In genomic region chr4:70895405-70895804, GRCh38 we compare ENCODE assay signal across 9 cellular contexts. TPM values are rescaled to one million over a fixed set of nuclear protein-coding genes. Genes with fewer than 3 reads are reported as not detected.
DNase-seq lines count a peak whose midpoint lies in the region; ATAC-seq and TF ChIP-seq lines count a peak whose summit lies in the region.
"Had no signal": no experiment of that assay in that cellular context is flagged by ENCODE, and none has a peak within 500 bp of the region (broad histone marks: within the 10 kb centered on the region; RNA-seq: fewer than 3 reads in every experiment).

No MANE protein-coding gene starts in this region.

- TF ChIP-seq CTCF in SK-N-SH (IDR thresholded peaks at IDR 0.05), result no peak
- no peak for TF ChIP-seq CTCF in upper lobe of right lung (IDR thresholded peaks at IDR 0.05)
- TF ChIP-seq CTCF in tibial artery (IDR thresholded peaks at IDR 0.05), result no peak

- H4K20me1 ChIP-seq in SK-N-SH (ENCODE audit: insufficient read depth), result no peaks in the 10 kb centered on the region

- peak; percentile 58 for ATAC-seq in SK-N-SH treated with all-trans-retinoic acid at 6 μM for 48 hours
- ATAC-seq in upper lobe of right lung, result peak; percentile 54

- H3K79me2 ChIP-seq in SK-N-SH (ENCODE audit: insufficient read depth), result no peaks in the 10 kb centered on the region

- CTCF ChIA-PET in SK-N-SH (lab: Yijun Ruan, JAX), result no interaction called here

- H3K9ac ChIP-seq in SK-N-SH, result no peak overlapping the region

- no peaks in the 10 kb centered on the region for H3K9me2 ChIP-seq in SK-N-SH

- DNase-seq in SK-N-SH (no peak), astrocyte of the hippocampus (ENCODE audit: low read depth, low spot score) (peak; percentile 90), kidney tubule cell (ENCODE audit: low spot score) (peak; percentile 44), upper lobe of right lung (no peak), tibial artery (no peak)
- DNase-seq in effector CD4-positive, alpha-beta T cell, result no peak
- no peak for DNase-seq in activated CD4-positive, alpha-beta T cell treated with anti-CD3 and anti-CD28 coated beads, Interleukin-2, amount 50 U/mL, for 1 hour
- DNase-seq: transverse colon had no signal

- H3K27me3 ChIP-seq in SK-N-SH (ENCODE audit: insufficient read depth), result no peaks in the 10 kb centered on the region
- no peaks in the 10 kb centered on the region for H3K27me3 ChIP-seq in upper lobe of right lung
- H3K27me3 ChIP-seq in tibial artery, result no peaks in the 10 kb centered on the region
- H3K27me3 ChIP-seq: transverse colon had no signal

- intact Hi-C loops in upper lobe of right lung (cut with DNase I) (no loop called here), tibial artery (cut with DNase I; ENCODE audit: low total_unique reads) (no loop called here)

- no peak for TF ChIP-seq RAD21 in SK-N-SH (IDR thresholded peaks at IDR 0.05; ENCODE audit: low read length)

- WGBS in SK-N-SH (ENCODE audit: low lambda C conversion rate), result 52% methylated on average over 2 of the region's 2 CpGs

- no peak overlapping the region for H3K4me3 ChIP-seq in SK-N-SH (ENCODE audit: low read depth in 2 of 2, low read length in 1 of 2)
- no peak overlapping the region for H3K4me3 ChIP-seq in upper lobe of right lung
- no peak overlapping the region for H3K4me3 ChIP-seq in tibial artery
- H3K4me3 ChIP-seq: transverse colon had no signal

- H2AFZ ChIP-seq in SK-N-SH (ENCODE audit: low read depth), result no peak overlapping the region

- H3K9me3 ChIP-seq in SK-N-SH (no peaks in the 10 kb centered on the region), upper lobe of right lung (no peaks in the 10 kb centered on the region), tibial artery (no peaks in the 10 kb centered on the region)
- H3K9me3 ChIP-seq: transverse colon had no signal

- POLR2A ChIA-PET in SK-N-SH (lab: Yijun Ruan, JAX), result no interaction called here

- no peaks in the 10 kb centered on the region for H3K4me1 ChIP-seq in SK-N-SH (ENCODE audit: control insufficient read depth in 1 of 2, insufficient read depth in 2 of 2, low read depth in 1 of 2, low read length in 1 of 2)
- no peaks in the 10 kb centered on the region for H3K4me1 ChIP-seq in upper lobe of right lung
- peaks cover 0 to 9% (median 0%) of the 10 kb centered on the region in 4 donors for H3K4me1 ChIP-seq in tibial artery
- H3K4me1 ChIP-seq: transverse colon had no signal

- TF ChIP-seq EP300 in SK-N-SH (IDR thresholded peaks at IDR 0.05; ENCODE audit: borderline replicate concordance in 1 of 2, low read depth in 1 of 2, low read length in 1 of 2), result no peak

- no peaks in the 10 kb centered on the region for H3K36me3 ChIP-seq in SK-N-SH (replicated peaks in 1 of 2; ENCODE audit: control insufficient read depth in 1 of 2, insufficient read depth in 2 of 2, low read length in 1 of 2)
- H3K36me3 ChIP-seq in upper lobe of right lung, result no peaks in the 10 kb centered on the region
- no peaks in the 10 kb centered on the region for H3K36me3 ChIP-seq in tibial artery
- H3K36me3 ChIP-seq: transverse colon had no signal

- H3K27ac ChIP-seq in SK-N-SH (ENCODE audit: low read depth in 2 of 2, low read length in 1 of 2) (no peak overlapping the region), upper lobe of right lung (no peak overlapping the region), tibial artery (no peak overlapping the region)

- no peaks in the 10 kb centered on the region for H3F3A ChIP-seq in SK-N-SH (replicated peaks; ENCODE audit: insufficient read depth)

- no peak overlapping the region for H3K4me2 ChIP-seq in SK-N-SH

TF ChIP-seq in SK-N-SH treated with all-trans-retinoic acid at 6 μM for 48 hours, 23 proteins besides CTCF, POLR2A, EP300 and RAD21:
- TF ChIP-seq CREB5 (CRISPR knock-in tag; IDR thresholded peaks at IDR 0.05; ENCODE audit: low read depth), result no peak
- no peak for TF ChIP-seq ZNF8 (CRISPR knock-in tag; IDR thresholded peaks at IDR 0.05)
- TF ChIP-seq ZNF565 (CRISPR knock-in tag; conservative IDR thresholded peaks at IDR 0.05; ENCODE audit: low read depth), result no peak
- TF ChIP-seq ISL1 (CRISPR knock-in tag; IDR thresholded peaks at IDR 0.05), result no peak
- no peak for TF ChIP-seq CSRNP3 (CRISPR knock-in tag; IDR thresholded peaks at IDR 0.05)
- TF ChIP-seq TCF4 (CRISPR knock-in tag; IDR thresholded peaks at IDR 0.05; ENCODE audit: borderline replicate concordance), result no peak
- TF ChIP-seq ZC3H10 (CRISPR knock-in tag; IDR thresholded peaks at IDR 0.05), result no peak

TF ChIP-seq in SK-N-SH, 30 proteins besides CTCF, POLR2A, EP300 and RAD21:
- TF ChIP-seq USF1 (IDR thresholded peaks at IDR 0.05; ENCODE audit: borderline replicate concordance, low read depth), result no peak
- no peak for TF ChIP-seq FOXJ3 (CRISPR knock-in tag; IDR thresholded peaks at IDR 0.05)
- no peak for TF ChIP-seq TCF12 (IDR thresholded peaks at IDR 0.05)
- TF ChIP-seq JUND (IDR thresholded peaks at IDR 0.05), result no peak
- no peak for TF ChIP-seq ELF1 (IDR thresholded peaks at IDR 0.05)
- TF ChIP-seq GATA2 (CRISPR knock-in tag; IDR thresholded peaks at IDR 0.05), result no peak
- no peak for TF ChIP-seq EZH2phosphoT487 (IDR thresholded peaks at IDR 0.05; ENCODE audit: borderline replicate concordance, low read depth)
- no peak for TF ChIP-seq TAF1 (IDR thresholded peaks at IDR 0.05; ENCODE audit: borderline replicate concordance, low read depth, low read length)
- no peak for TF ChIP-seq FOXM1 (IDR thresholded peaks at IDR 0.05; ENCODE audit: low read depth)
- TF ChIP-seq IRF3 (IDR thresholded peaks at IDR 0.05; ENCODE audit: low read depth, low read length), result no peak
- no peak for TF ChIP-seq CHD2 (IDR thresholded peaks at IDR 0.05; ENCODE audit: low read length, partially characterized antibody)

RNA-seq across cellular contexts. Expression of gene MOB1B, which starts 6.8 kb away (rescaled TPM):
- 2.9 and 4.6 TPM in 2 replicates for polyA plus RNA-seq in SK-N-SH (2012; rRNA removed)
- 5.3 and 6.4 TPM in 2 replicates for polyA plus RNA-seq in SK-N-SH (2012; cell fraction: cytosol; rRNA removed)
- polyA plus RNA-seq in SK-N-SH (2012; cell fraction: nucleus; rRNA removed), result 2.3 and 5.5 TPM in 2 replicates
- 34.2 TPM for total RNA-seq in upper lobe of right lung

RNA-seq across cellular contexts. Expression of gene GRSF1, which starts 55.7 kb away (rescaled TPM):
- 44.2 and 63.7 TPM in 2 replicates for polyA plus RNA-seq in SK-N-SH (2012; rRNA removed)
- polyA plus RNA-seq in SK-N-SH (2012; cell fraction: cytosol; rRNA removed), result 62.9 and 76.6 TPM in 2 replicates
- polyA plus RNA-seq in SK-N-SH (2012; cell fraction: nucleus; rRNA removed), result 35.1 and 51.6 TPM in 2 replicates
- 55.1 TPM for total RNA-seq in upper lobe of right lung

Comparison
In these comparisons a context has a peak if more than half of its experiments do, and no peak if none do; other contexts are left out.
1. DNase-seq: peak in astrocyte of the hippocampus (single experiment) and kidney tubule cell (single experiment); none in SK-N-SH (single experiment), upper lobe of right lung (single experiment), tibial artery (0 of 2), effector CD4-positive, alpha-beta T cell (single experiment) and activated CD4-positive, alpha-beta T cell treated with anti-CD3 and anti-CD28 coated beads, Interleukin-2, amount 50 U/mL, for 1 hour (single experiment).